20 cellular contexts compared by ENCODE assay signal in genomic region chr1:188668083-188668482, GRCh38.
DNase-seq lines count a peak whose midpoint lies in the region; ATAC-seq and TF ChIP-seq lines count a peak whose summit lies in the region.
"Had no signal": no experiment of that assay in that cellular context is flagged by ENCODE, and none has a peak within 500 bp of the region (broad histone marks: within the 10 kb centered on the region; RNA-seq: fewer than 3 reads in every experiment).

No MANE protein-coding gene starts in this region.

- H3K4me3 Mint-ChIP-seq in neural crest cell (no peak overlapping the region), natural killer cell (no peak overlapping the region)

- in situ Hi-C loops in GM13977 (cut with MboI; ENCODE audit: low pct_unique_long_range_greater_than_20kb, low sequenced_read_pairs, unreplicated experiment): no loop called here

- no peak overlapping the region for H3K4me3 ChIP-seq in KMS-11 (IDR thresholded peaks at IDR 0.05; ENCODE audit: insufficient read depth, low read depth, low read length)
- H3K4me3 ChIP-seq: body of pancreas, dorsolateral prefrontal cortex, heart left ventricle, testis had no signal

- no peak overlapping the region for H2AFZ ChIP-seq in KMS-11 (ENCODE audit: low read depth)

- H3K27ac ChIP-seq in KMS-11: no peak overlapping the region
- H3K27ac ChIP-seq: body of pancreas, dorsolateral prefrontal cortex, heart left ventricle, testis had no signal

- no peak overlapping the region for H3K27ac Mint-ChIP-seq in neural crest cell (ENCODE audit: unreplicated experiment)
- H3K27ac Mint-ChIP-seq in natural killer cell: no peak overlapping the region

- H3K4me1 Mint-ChIP-seq in neural crest cell (no peaks in the 10 kb centered on the region), natural killer cell (no peaks in the 10 kb centered on the region)

- H4K20me1 ChIP-seq in KMS-11 (ENCODE audit: insufficient read depth): no peaks in the 10 kb centered on the region

- no peaks in the 10 kb centered on the region for H3K36me3 ChIP-seq in KMS-11 (ENCODE audit: insufficient read depth)
- H3K36me3 ChIP-seq: heart left ventricle had no signal

- H3K27me3 Mint-ChIP-seq in neural crest cell (ENCODE audit: low read depth) (no peaks in the 10 kb centered on the region), natural killer cell (ENCODE audit: low read depth in 2 of 2) (no peaks in the 10 kb centered on the region)

- DNase-seq in DMS53 (lab: John Stamatoyannopoulos, UW) (peak; percentile 39), DMS53 treated with DMSO at 0.1 percent for 48 hours (lab: John Stamatoyannopoulos, UW; ENCODE audit: unreplicated experiment) (no peak), UCSD-AML1 (lab: John Stamatoyannopoulos, UW; ENCODE audit: unreplicated experiment) (peak; percentile 2), neural crest cell (ENCODE audit: low read depth, low spot score) (no peak), GM13977 (ENCODE audit: low spot score) (no peak), natural killer cell (no peak)
- no peak for DNase-seq in stimulated activated CD4-positive, alpha-beta T cell treated with anti-CD3 and anti-CD28 coated beads, Interleukin-4, amount 100 ng/mL, for 24 hours
- DNase-seq: 8988T; activated CD4-positive, alpha-beta T cell treated with anti-CD3 and anti-CD28 coated beads for 4 hours; activated naive CD4-positive, alpha-beta T cell treated with anti-CD3 and anti-CD28 coated beads, Interleukin-2, amount 50 U/mL, for 16 hours; body of pancreas; dorsolateral prefrontal cortex; heart left ventricle; KG1; NCI-H146; NCI-H510A; right cardiac atrium; stimulated activated CD8-positive, alpha-beta memory T cell treated with anti-CD3 and anti-CD28 coated beads, Interleukin-4, amount 100 ng/mL, for 48 hours; testis had no signal

- TF ChIP-seq CTCF in KMS-11 (conservative IDR thresholded peaks at IDR 0.05; ENCODE audit: low read depth, low read length) (peak; percentile 33; the same call in 1 of the 2 replicates), neural crest cell (conservative IDR thresholded peaks at IDR 0.05) (peak; percentile 23), GM13977 (IDR thresholded peaks at IDR 0.05; ENCODE audit: extremely low read depth, insufficient read depth, missing control alignments) (no peak), natural killer cell (IDR thresholded peaks at IDR 0.05) (no peak)

- ATAC-seq in natural killer cell: no peak
- ATAC-seq: body of pancreas, heart left ventricle, right cardiac atrium had no signal

- H3K36me3 Mint-ChIP-seq in neural crest cell (ENCODE audit: low read depth): no peaks in the 10 kb centered on the region
- H3K36me3 Mint-ChIP-seq in natural killer cell: no peaks in the 10 kb centered on the region

- no peaks in the 10 kb centered on the region for H3K79me2 ChIP-seq in KMS-11 (ENCODE audit: insufficient read depth, low read depth)

- no peaks in the 10 kb centered on the region for H3K4me1 ChIP-seq in KMS-11 (ENCODE audit: low read depth, poor library complexity, severe bottlenecking)
- H3K4me1 ChIP-seq: body of pancreas, heart left ventricle, testis had no signal

- intact Hi-C loops in natural killer cell (cut with micrococcal nuclease): no loop called here

- no peak overlapping the region for H3K4me2 ChIP-seq in KMS-11

- H3K9me3 Mint-ChIP-seq in neural crest cell: peaks cover 6% of the 10 kb centered on the region
- H3K9me3 Mint-ChIP-seq in natural killer cell: peaks cover 11 to 21% of the 10 kb centered on the region in 2 donors

- no peaks in the 10 kb centered on the region for H3K27me3 ChIP-seq in KMS-11 (ENCODE audit: insufficient read depth, low read depth)
- H3K27me3 ChIP-seq: body of pancreas, dorsolateral prefrontal cortex, heart left ventricle, testis had no signal

- no peak overlapping the region for H3K9ac ChIP-seq in KMS-11

Comparison
In these comparisons a context has a peak if more than half of its experiments do, and no peak if none do; other contexts are left out.
1. DNase-seq: peak in DMS53 (single experiment) and UCSD-AML1 (single experiment); none in DMS53 treated with DMSO at 0.1 percent for 48 hours (single experiment), neural crest cell (single experiment), GM13977 (single experiment), natural killer cell (single experiment) and stimulated activated CD4-positive, alpha-beta T cell treated with anti-CD3 and anti-CD28 coated beads, Interleukin-4, amount 100 ng/mL, for 24 hours (single experiment).
2. CTCF ChIP-seq: peak in KMS-11 (single experiment) and neural crest cell (single experiment); none in GM13977 (single experiment) and natural killer cell (single experiment).